ENCODE assay signal across 8 cellular contexts in the genomic region with DNA sequence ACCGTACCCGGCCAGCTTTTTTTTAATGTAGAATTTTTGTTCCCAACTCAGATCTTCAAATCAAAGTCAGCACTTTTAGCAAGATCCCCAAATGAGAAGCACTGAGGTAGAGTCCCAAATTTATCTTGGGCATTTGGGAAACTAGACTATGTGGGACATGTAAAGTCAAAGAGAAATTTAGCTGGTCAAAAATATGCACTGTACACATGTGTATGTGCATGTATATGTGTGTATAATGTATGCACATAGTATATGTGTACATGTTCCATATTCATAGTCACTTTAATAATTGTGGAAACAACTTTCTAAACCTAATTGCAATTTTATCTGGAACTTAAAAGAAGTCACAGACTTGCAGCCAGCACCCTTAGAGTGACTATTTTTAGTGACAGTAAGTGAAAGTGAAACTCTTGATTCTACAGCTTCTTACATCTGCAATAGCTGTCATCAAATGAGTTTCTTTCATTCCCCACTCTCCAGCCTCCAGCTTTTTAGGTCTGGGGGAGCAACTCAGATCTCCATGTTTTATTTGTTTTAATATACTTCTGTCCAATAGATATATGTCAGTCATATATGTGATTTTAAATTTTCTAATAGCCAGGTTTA. TPM values are rescaled to one million over a fixed set of nuclear protein-coding genes. Genes with fewer than 3 reads are reported as not detected.
DNase-seq lines count a peak whose midpoint lies in the region; ATAC-seq and TF ChIP-seq lines count a peak whose summit lies in the region.

No MANE protein-coding gene starts in this region.

- intact Hi-C loops in uterus (cut with DNase I; ENCODE audit: low total_unique reads): no loop called here
- intact Hi-C loops in left colon (cut with DNase I, micrococcal nuclease): no loop called here

- no peaks in the 10 kb centered on the region for H3K36me3 ChIP-seq in uterus

- H3K27ac ChIP-seq in uterus: peak overlapping the region in 1 of 2 donors; percentile 39

- no peaks in the 10 kb centered on the region for H3K27me3 ChIP-seq in uterus

- H3K9me3 ChIP-seq in uterus: no peaks in the 10 kb centered on the region

- no peaks in the 10 kb centered on the region for H3K4me1 ChIP-seq in uterus

- H3K4me3 ChIP-seq in uterus: no peak overlapping the region

- DNase-seq in NAMALWA (ENCODE audit: low spot score) (peak; percentile 70), left lobe of liver (ENCODE audit: low spot score) (no peak), uterus (no peak), left colon (no peak), HuH-7.5 (ENCODE audit: low spot score) (no peak)
- no peak for DNase-seq in central memory CD4-positive, alpha-beta T cell

- TF ChIP-seq CTCF in uterus (IDR thresholded peaks at IDR 0.05): no peak

- no peak for TF ChIP-seq POLR2A in uterus (IDR thresholded peaks at IDR 0.05)

- peak; percentile 94 for ATAC-seq in GM18858 (IDR thresholded peaks at IDR 0.05; ENCODE audit: unreplicated experiment)
- peak; percentile 90 for ATAC-seq in HG02571 (IDR thresholded peaks at IDR 0.05; ENCODE audit: unreplicated experiment)
- peak; percentile 40 for ATAC-seq in left lobe of liver
- no peak for ATAC-seq in left colon

RNA-seq across cellular contexts. Expression of a gene that starts 53.6 kb away (rescaled TPM):
- total RNA-seq in left lobe of liver (11.1 TPM), uterus (10 to 100 TPM; 20.3 to 34.8 (median 23.4) TPM), left colon (10 to 100 TPM; 17.7 to 18.3 TPM)

RNA-seq across cellular contexts. Expression of a gene that starts 54.4 kb away (rescaled TPM):
- 3.7 TPM for total RNA-seq in left lobe of liver
- 10 to 100 TPM in 3 of 4 donors, 1 to 10 TPM in 1; 5.9 to 27.3 (median 17.2) TPM for total RNA-seq in uterus
- 1 to 10 TPM; 2.8 to 4.1 TPM for total RNA-seq in left colon
